ENCODE assay signal across 10 cellular contexts in the genomic region with DNA sequence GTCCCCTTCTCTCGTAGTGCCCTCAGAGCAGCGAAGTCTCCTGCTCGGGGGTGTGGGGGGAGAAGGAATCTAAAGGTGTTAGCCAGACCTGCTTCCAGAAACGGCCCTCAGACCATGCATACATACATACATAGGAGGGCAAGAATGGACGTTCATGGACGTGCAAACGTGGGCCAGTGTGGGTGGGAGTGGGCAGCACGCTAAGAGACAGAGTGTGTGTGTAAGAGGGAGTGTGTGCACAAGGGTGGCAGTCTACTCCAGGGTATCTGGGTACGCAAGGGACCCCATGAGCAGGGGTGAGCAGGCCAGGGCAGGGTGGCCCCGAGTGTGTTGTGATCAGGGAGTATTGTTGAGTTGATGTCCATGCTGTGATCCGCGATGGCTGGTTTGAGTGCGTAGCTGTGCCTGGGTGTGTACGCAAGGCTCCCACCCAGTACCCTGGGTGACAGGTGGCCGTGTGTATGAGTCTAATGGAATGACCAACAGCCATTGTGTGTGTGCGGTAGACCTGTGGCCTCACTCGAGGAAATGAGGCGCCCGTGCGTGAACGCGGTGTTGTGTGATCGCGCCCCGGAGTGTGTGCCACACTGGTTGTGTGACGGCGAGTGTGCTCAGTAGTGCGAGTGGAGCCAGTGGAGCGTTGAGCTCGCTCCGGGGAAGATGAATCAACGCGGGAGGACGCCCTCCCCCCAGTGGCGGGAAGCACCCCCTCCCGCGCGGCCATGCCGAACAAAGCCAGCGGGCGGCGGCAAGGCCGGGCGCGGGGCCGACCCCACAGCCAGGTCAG. TPM values are rescaled to one million over a fixed set of nuclear protein-coding genes. Genes with fewer than 3 reads are reported as not detected.
A peak's percentile ranks its signal among the peaks of the same experiment; 100 is the strongest.
DNase-seq lines count a peak whose midpoint lies in the region; ATAC-seq, FAIRE-seq and TF ChIP-seq lines count a peak whose summit lies in the region.
"Had no signal": no experiment of that assay in that cellular context is flagged by ENCODE, and none has a peak within 500 bp of the region (broad histone marks: within the 10 kb centered on the region; RNA-seq: fewer than 3 reads in every experiment).

No MANE protein-coding gene starts in this region.

- H3K27ac Mint-ChIP-seq in activated naive CD8-positive, alpha-beta T cell treated with anti-CD3 and anti-CD28 coated beads, Interleukin-2, amount 10 ng/mL, durations not matched to agents 7 days and 5 days: no peak overlapping the region
- H3K27ac Mint-ChIP-seq in type B pancreatic cell: no peak overlapping the region

- H3K27me3 Mint-ChIP-seq in activated naive CD8-positive, alpha-beta T cell treated with anti-CD3 and anti-CD28 coated beads, Interleukin-2, amount 10 ng/mL, durations not matched to agents 7 days and 5 days: peaks cover 36% of the 10 kb centered on the region
- H3K27me3 Mint-ChIP-seq in type B pancreatic cell: peaks cover 39% of the 10 kb centered on the region

- H3K4me3 ChIP-seq in BE2C (ENCODE audit: low read depth, low read length) (peak overlapping the region; percentile 77), HUES64 (ENCODE audit: low read length) (peak overlapping the region; percentile 73)

- DNase-seq in BE2C: peak; percentile 62
- DNase-seq in activated naive CD8-positive, alpha-beta T cell treated with anti-CD3 and anti-CD28 coated beads, Interleukin-2, amount 10 ng/mL, durations not matched to agents 7 days and 5 days: peak; percentile 38
- DNase-seq in left kidney (ENCODE audit: low read depth, low spot score): peak; percentile 68
- DNase-seq in type B pancreatic cell (ENCODE audit: extremely low spot score, unreplicated experiment): no peak
- DNase-seq in D721Med (ENCODE audit: insufficient read length, low spot score): no peak

- ATAC-seq in GM19328 (IDR thresholded peaks at IDR 0.05; ENCODE audit: unreplicated experiment) (peak; percentile 11), HG03175 (IDR thresholded peaks at IDR 0.05; ENCODE audit: unreplicated experiment) (no peak)
- ATAC-seq in activated naive CD8-positive, alpha-beta T cell treated with anti-CD3 and anti-CD28 coated beads, Interleukin-2, amount 10 ng/mL, durations not matched to agents 7 days and 5 days (ENCODE audit: low read depth): no peak

- 32% methylated on average over 45 of the region's 46 CpGs for WGBS in HUES64

- H3K4me1 Mint-ChIP-seq in activated naive CD8-positive, alpha-beta T cell treated with anti-CD3 and anti-CD28 coated beads, Interleukin-2, amount 10 ng/mL, durations not matched to agents 7 days and 5 days: peaks cover 8% of the 10 kb centered on the region
- peaks cover 8% of the 10 kb centered on the region for H3K4me1 Mint-ChIP-seq in type B pancreatic cell (ENCODE audit: unreplicated experiment)

- H3K4me1 ChIP-seq in BE2C: peaks cover 17% of the 10 kb centered on the region
- H3K4me1 ChIP-seq in HUES64 (ENCODE audit: insufficient read depth, low read length): peaks cover 9% of the 10 kb centered on the region; the same call in 1 of the 2 replicates

- H3K36me3 ChIP-seq in BE2C (no peaks in the 10 kb centered on the region), HUES64 (ENCODE audit: insufficient read depth, low read length) (no peaks in the 10 kb centered on the region)

- H3K4me3 Mint-ChIP-seq in activated naive CD8-positive, alpha-beta T cell treated with anti-CD3 and anti-CD28 coated beads, Interleukin-2, amount 10 ng/mL, durations not matched to agents 7 days and 5 days: peak overlapping the region; percentile 84
- peak overlapping the region; percentile 93 for H3K4me3 Mint-ChIP-seq in type B pancreatic cell

- no peaks in the 10 kb centered on the region for H3K36me3 Mint-ChIP-seq in activated naive CD8-positive, alpha-beta T cell treated with anti-CD3 and anti-CD28 coated beads, Interleukin-2, amount 10 ng/mL, durations not matched to agents 7 days and 5 days
- no peaks in the 10 kb centered on the region for H3K36me3 Mint-ChIP-seq in type B pancreatic cell

- POLR2A ChIA-PET in activated naive CD8-positive, alpha-beta T cell treated with anti-CD3 and anti-CD28 coated beads, Interleukin-2, amount 10 ng/mL, durations not matched to agents 7 days and 5 days (lab: Charles Lee): no interaction called here

- H3K27me3 ChIP-seq in BE2C (no peaks in the 10 kb centered on the region), HUES64 (ENCODE audit: insufficient read depth, low read length) (peaks cover 23% of the 10 kb centered on the region)

- H3K9me3 Mint-ChIP-seq in activated naive CD8-positive, alpha-beta T cell treated with anti-CD3 and anti-CD28 coated beads, Interleukin-2, amount 10 ng/mL, durations not matched to agents 7 days and 5 days: no peaks in the 10 kb centered on the region
- H3K9me3 Mint-ChIP-seq in type B pancreatic cell: no peaks in the 10 kb centered on the region

- H3K9me3 ChIP-seq in BE2C (no peaks in the 10 kb centered on the region), HUES64 (ENCODE audit: insufficient read depth, low read depth, low read length) (no peaks in the 10 kb centered on the region)

- TF ChIP-seq CTCF in BE2C (IDR thresholded peaks at IDR 0.05; ENCODE audit: low read depth, low read length) (no peak), type B pancreatic cell (conservative IDR thresholded peaks at IDR 0.05) (no peak), D721Med (IDR thresholded peaks at IDR 0.05; ENCODE audit: insufficient read depth, missing control alignments) (no peak)

- H3K9ac ChIP-seq in HUES64 (ENCODE audit: low read depth, low read length): peak overlapping the region; percentile 86

- no peak for FAIRE-seq in D721Med (lab: Jason Lieb, UNC)

- peak overlapping the region; percentile 39; the same call in 1 of the 2 replicates for H3K27ac ChIP-seq in HUES64 (ENCODE audit: low read depth, low read length)

RNA-seq across cellular contexts. Expression of gene GPRIN1, which starts 0.8 kb away (rescaled TPM):
- 10.1 TPM for polyA plus RNA-seq in BE2C (2012; ENCODE audit: insufficient read depth, insufficient read length, low read depth)
- polyA plus RNA-seq in HUES64 (2013, experiment 1 of 2): 12.0 TPM
- 9.7 TPM for polyA plus RNA-seq in HUES64 (2013, experiment 2 of 2)
- total RNA-seq in activated naive CD8-positive, alpha-beta T cell treated with anti-CD3 and anti-CD28 coated beads, Interleukin-2, amount 10 ng/mL, durations not matched to agents 7 days and 5 days: 1 to 10 TPM; 1.5 to 1.6 TPM
- total RNA-seq in type B pancreatic cell (ENCODE audit: low replicate concordance): 3.3 and 6.0 TPM in 2 replicates

RNA-seq across cellular contexts. Expression of gene SNCB, which starts 21.2 kb away (rescaled TPM):
- 4.1 TPM for polyA plus RNA-seq in BE2C (2012; ENCODE audit: insufficient read depth, insufficient read length, low read depth)
- 2.8 TPM for polyA plus RNA-seq in HUES64 (2013, experiment 1 of 2)
- polyA plus RNA-seq in HUES64 (2013, experiment 2 of 2): 3.6 TPM
- total RNA-seq in activated naive CD8-positive, alpha-beta T cell treated with anti-CD3 and anti-CD28 coated beads, Interleukin-2, amount 10 ng/mL, durations not matched to agents 7 days and 5 days: under 1 TPM in 1 of 2 experiments, not detected in 1; 0.28 TPM
- 0.97 TPM in 1 of 2 replicates, not detected in the other for total RNA-seq in type B pancreatic cell (ENCODE audit: low replicate concordance)

RNA-seq across cellular contexts. Expression of gene EIF4E1B, which starts 21.3 kb away (rescaled TPM):
- polyA plus RNA-seq in BE2C (2012; ENCODE audit: insufficient read depth, insufficient read length, low read depth): not detected
- polyA plus RNA-seq in HUES64 (2013, experiment 1 of 2): 0.45 TPM
- not detected for polyA plus RNA-seq in HUES64 (2013, experiment 2 of 2)
- total RNA-seq in activated naive CD8-positive, alpha-beta T cell treated with anti-CD3 and anti-CD28 coated beads, Interleukin-2, amount 10 ng/mL, durations not matched to agents 7 days and 5 days: not detected
- total RNA-seq in type B pancreatic cell (ENCODE audit: low replicate concordance): not detected in 2 replicates
- total RNA-seq: HT1080, lung microvascular endothelial cell had no signal

RNA-seq across cellular contexts. Expression of gene TSPAN17, which starts 38.2 kb away (rescaled TPM):
- polyA plus RNA-seq in BE2C (2012; ENCODE audit: insufficient read depth, insufficient read length, low read depth): 26.0 TPM
- 35.9 TPM for polyA plus RNA-seq in HUES64 (2013, experiment 1 of 2)
- 31.5 TPM for polyA plus RNA-seq in HUES64 (2013, experiment 2 of 2)
- total RNA-seq in activated naive CD8-positive, alpha-beta T cell treated with anti-CD3 and anti-CD28 coated beads, Interleukin-2, amount 10 ng/mL, durations not matched to agents 7 days and 5 days: 10 to 100 TPM; 39.6 to 40.7 TPM
- 36.9 and 45.9 TPM in 2 replicates for total RNA-seq in type B pancreatic cell (ENCODE audit: low replicate concordance)

RNA-seq across cellular contexts. Expression of gene CDHR2, which starts 60.0 kb away (rescaled TPM):
- 7.5 TPM for polyA plus RNA-seq in BE2C (2012; ENCODE audit: insufficient read depth, insufficient read length, low read depth)
- not detected for polyA plus RNA-seq in HUES64 (2013, experiment 1 of 2)
- not detected for polyA plus RNA-seq in HUES64 (2013, experiment 2 of 2)
- total RNA-seq in activated naive CD8-positive, alpha-beta T cell treated with anti-CD3 and anti-CD28 coated beads, Interleukin-2, amount 10 ng/mL, durations not matched to agents 7 days and 5 days: 1 to 10 TPM; 2.4 to 3.8 TPM
- 4.1 TPM in 2 replicates for total RNA-seq in type B pancreatic cell (ENCODE audit: low replicate concordance)
- total RNA-seq: HT1080, lung microvascular endothelial cell had no signal

Comparison
In these comparisons a context has a peak if more than half of its experiments do, and no peak if none do; other contexts are left out.
1. DNase-seq: peak in BE2C (single experiment), activated naive CD8-positive, alpha-beta T cell treated with anti-CD3 and anti-CD28 coated beads, Interleukin-2, amount 10 ng/mL, durations not matched to agents 7 days and 5 days (single experiment) and left kidney (single experiment); none in type B pancreatic cell (single experiment) and D721Med (single experiment).